22 cellular contexts compared by ENCODE assay signal in the genomic region with DNA sequence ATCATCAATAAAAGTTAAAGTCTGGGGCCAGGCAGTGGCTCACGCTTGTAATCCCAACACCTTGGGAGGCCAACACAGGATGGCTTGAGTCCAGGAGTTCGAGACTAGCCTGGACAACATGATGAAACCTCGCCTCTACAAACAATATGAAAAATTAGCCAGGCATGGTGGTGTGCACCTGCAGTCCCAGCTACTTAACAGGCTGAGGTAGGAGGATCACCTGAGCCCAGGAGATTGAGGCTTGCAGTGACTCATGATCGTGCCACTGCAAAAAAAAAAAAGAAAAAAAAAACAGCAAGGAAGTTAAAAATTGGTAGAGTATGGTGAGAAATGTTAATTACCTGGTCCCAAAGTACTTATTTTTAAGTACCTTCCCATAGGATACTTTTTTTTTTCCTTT. TPM values are rescaled to one million over a fixed set of nuclear protein-coding genes. Genes with fewer than 3 reads are reported as not detected.
DNase-seq lines count a peak whose midpoint lies in the region; ATAC-seq, FAIRE-seq and TF ChIP-seq lines count a peak whose summit lies in the region.
"Had no signal": no experiment of that assay in that cellular context is flagged by ENCODE, and none has a peak within 500 bp of the region (broad histone marks: within the 10 kb centered on the region; RNA-seq: fewer than 3 reads in every experiment).

No MANE protein-coding gene starts in this region.

- H2AFZ ChIP-seq in MM.1S (ENCODE audit: low read length) (no peak overlapping the region), mammary epithelial cell (ENCODE audit: low read depth, low read length) (no peak overlapping the region)
- H2AFZ ChIP-seq: PC-9 had no signal

- no peak for ATAC-seq in GM18511 (IDR thresholded peaks at IDR 0.05; ENCODE audit: unreplicated experiment)
- ATAC-seq: HCT116 had no signal

- no TSS peak for BruUV-seq in mammary epithelial cell (replicated peaks; lab: Mats Ljungman, UMichigan)

- DNase-seq in NCI-H2196 (lab: John Stamatoyannopoulos, UW; ENCODE audit: unreplicated experiment) (peak; percentile 2), NCI-H2196 treated with DMSO at 0.1 percent for 48 hours (lab: John Stamatoyannopoulos, UW; ENCODE audit: unreplicated experiment) (no peak), MM.1S (no peak), mammary epithelial cell (peak; percentile 43), kidney epithelial cell (ENCODE audit: low read depth) (peak; percentile 4), spleen (no peak), H54 (ENCODE audit: insufficient read length, low spot score) (no peak)
- DNase-seq: DMS79 treated with DMSO at 0.1 percent for 48 hours, GOT3, IMR-90, NCI-H1694, NCI-H2107, NCI-H345, NCI-H524, NCI-H82, RPMI8226, SHP77 treated with DMSO at 0.1 percent for 48 hours, SK-N-SH had no signal

- H3K4me2 ChIP-seq in MM.1S (ENCODE audit: low read depth, low read length) (peak overlapping the region; percentile 64; the same call in 1 of the 2 replicates), mammary epithelial cell (ENCODE audit: insufficient read depth, low read depth, low read length) (no peak overlapping the region)
- H3K4me2 ChIP-seq: PC-9, SK-N-SH had no signal

- CTCF ChIA-PET in mammary epithelial cell (lab: Charles Lee; ENCODE audit: low non-redundant PET) = no interaction called here

- H3K9me3 ChIP-seq in MM.1S (replicated peaks; ENCODE audit: insufficient read depth, low read length) (no peaks in the 10 kb centered on the region), mammary epithelial cell (replicated peaks; ENCODE audit: insufficient read depth, low read length) (no peaks in the 10 kb centered on the region), spleen (no peaks in the 10 kb centered on the region)
- H3K9me3 ChIP-seq: SK-N-SH had no signal

- FAIRE-seq in H54 (lab: Jason Lieb, UNC) = no peak
- FAIRE-seq: A204.1 had no signal

- intact Hi-C loops in mammary epithelial cell (cut with micrococcal nuclease) (no loop called here), spleen (cut with DNase I; ENCODE audit: low total_unique reads) (no loop called here)

- no peaks in the 10 kb centered on the region for H3K9me2 ChIP-seq in MM.1S (replicated peaks; ENCODE audit: insufficient read depth, low read length)
- H3K9me2 ChIP-seq: SK-N-SH had no signal

- H3K36me3 ChIP-seq in MM.1S (replicated peaks; ENCODE audit: insufficient read depth, low read length) (no peaks in the 10 kb centered on the region), mammary epithelial cell (ENCODE audit: insufficient read depth, low read length) (no peaks in the 10 kb centered on the region), kidney epithelial cell (ENCODE audit: control insufficient read depth, insufficient read depth, low read length) (no peaks in the 10 kb centered on the region), spleen (peaks cover 0 to 10% (median 0%) of the 10 kb centered on the region in 6 donors)

- no peak overlapping the region for H3K27ac ChIP-seq in MM.1S (ENCODE audit: low read length)
- no peak overlapping the region for H3K27ac ChIP-seq in mammary epithelial cell (ENCODE audit: insufficient read depth, low read depth, low read length)
- H3K27ac ChIP-seq in spleen = no peak overlapping the region
- H3K27ac ChIP-seq: PC-9 had no signal

- no peak for TF ChIP-seq POLR2A in spleen (IDR thresholded peaks at IDR 0.05)
- TF ChIP-seq POLR2A in H54 (IDR thresholded peaks at IDR 0.05; ENCODE audit: low read depth, low read length) = no peak

- TF ChIP-seq CTCF in MM.1S (IDR thresholded peaks at IDR 0.05; ENCODE audit: low read length) = no peak
- no peak for TF ChIP-seq CTCF in mammary epithelial cell (conservative IDR thresholded peaks at IDR 0.05 in 1 of 2, IDR thresholded peaks at IDR 0.05 in 1 of 2; ENCODE audit: extremely low read depth in 1 of 2, insufficient read depth in 1 of 2, low read depth in 1 of 2, low read length in 2 of 2)
- no peak for TF ChIP-seq CTCF in kidney epithelial cell (IDR thresholded peaks at IDR 0.05; ENCODE audit: insufficient read depth, low read length, poor library complexity, severe bottlenecking)
- no peak for TF ChIP-seq CTCF in spleen (IDR thresholded peaks at IDR 0.05 in 8 of 11, conservative IDR thresholded peaks at IDR 0.05 in 3 of 11)

- dilution Hi-C loops in mammary epithelial cell (cut with HindIII; ENCODE audit: low sequenced_read_pairs) = no loop called here

- H3K4me1 ChIP-seq in MM.1S (ENCODE audit: low read length) (peaks cover 23% of the 10 kb centered on the region), mammary epithelial cell (ENCODE audit: insufficient read depth, low read length) (peaks cover 3% of the 10 kb centered on the region), spleen (peaks cover 7 to 52% (median 30%) of the 10 kb centered on the region in 6 donors)

- H3K79me2 ChIP-seq in MM.1S (ENCODE audit: low read length) (peaks cover 98% of the 10 kb centered on the region), mammary epithelial cell (ENCODE audit: insufficient read depth, low read length) (peaks cover 91% of the 10 kb centered on the region)

- H3K9ac ChIP-seq in MM.1S (ENCODE audit: low read length) (no peak overlapping the region), mammary epithelial cell (ENCODE audit: insufficient read depth, low read length) (no peak overlapping the region)
- H3K9ac ChIP-seq: SK-N-SH had no signal

- 66% methylated on average over 4 of the region's 4 CpGs for WGBS in mammary epithelial cell (ENCODE audit: low coverage, missing lambda C conversion rate)
- 92 to 94% (median 93%) methylated on average over 4 of the region's 4 CpGs for WGBS in spleen, 5 donors

- H3K27me3 ChIP-seq in MM.1S (replicated peaks; ENCODE audit: insufficient read depth, low read length) = no peaks in the 10 kb centered on the region
- no peaks in the 10 kb centered on the region for H3K27me3 ChIP-seq in mammary epithelial cell (ENCODE audit: insufficient read depth, low read length)
- no peaks in the 10 kb centered on the region for H3K27me3 ChIP-seq in kidney epithelial cell (ENCODE audit: control insufficient read depth, insufficient read depth, low read length)
- no peaks in the 10 kb centered on the region for H3K27me3 ChIP-seq in spleen (replicated peaks in 1 of 7)

- H3F3A ChIP-seq in MM.1S (ENCODE audit: insufficient read depth, low read length) = no peaks in the 10 kb centered on the region

- H3K4me3 ChIP-seq in MM.1S (ENCODE audit: low read length) = no peak overlapping the region
- H3K4me3 ChIP-seq in mammary epithelial cell (replicated peaks in 1 of 3; ENCODE audit: insufficient read depth in 1 of 3, low read depth in 2 of 3, low read length in 3 of 3) = no peak overlapping the region
- H3K4me3 ChIP-seq in kidney epithelial cell (ENCODE audit: low read depth, low read length) = no peak overlapping the region
- H3K4me3 ChIP-seq in spleen = no peak overlapping the region
- H3K4me3 ChIP-seq: PC-9 had no signal

- in situ Hi-C loops in mammary epithelial cell (cut with MboI; ENCODE audit: low sequenced_read_pairs in 2 of 2) = loop anchor here (10.0 kb wide), 1 partner anchor 126 kb away; no protein-coding TSS in a partner anchor

- H4K20me1 ChIP-seq in MM.1S (ENCODE audit: insufficient read depth, low read length) = no peaks in the 10 kb centered on the region
- no peaks in the 10 kb centered on the region for H4K20me1 ChIP-seq in mammary epithelial cell (ENCODE audit: insufficient read depth, low read length)

RNA-seq across cellular contexts. Expression of a gene that starts 27.5 kb away (rescaled TPM):
- 100 to 1,000 TPM in 1 of 2 donors, 10 to 100 TPM in 1; 42.7 to 109 TPM for total RNA-seq in mammary epithelial cell
- 22.7 TPM for polyA plus RNA-seq in mammary epithelial cell
- 70.8 TPM for polyA minus RNA-seq in mammary epithelial cell
- total RNA-seq in kidney epithelial cell = 21.8 and 29.8 TPM in 2 replicates
- total RNA-seq in spleen = 100 to 1,000 TPM in 2 of 7 donors, 10 to 100 TPM in 5; 68.2 to 140 (median 96.7) TPM
- polyA plus RNA-seq in spleen = 10 to 100 TPM; 11.5 to 20.5 (median 15.4) TPM

Comparison
In these comparisons a context has a peak if more than half of its experiments do, and no peak if none do; other contexts are left out.
1. DNase-seq: peak in NCI-H2196 (single experiment), mammary epithelial cell (single experiment) and kidney epithelial cell (single experiment); none in NCI-H2196 treated with DMSO at 0.1 percent for 48 hours (single experiment), MM.1S (single experiment), spleen (single experiment) and H54 (single experiment).